ENCODE assay signal across 8 cellular contexts in the genomic region with DNA sequence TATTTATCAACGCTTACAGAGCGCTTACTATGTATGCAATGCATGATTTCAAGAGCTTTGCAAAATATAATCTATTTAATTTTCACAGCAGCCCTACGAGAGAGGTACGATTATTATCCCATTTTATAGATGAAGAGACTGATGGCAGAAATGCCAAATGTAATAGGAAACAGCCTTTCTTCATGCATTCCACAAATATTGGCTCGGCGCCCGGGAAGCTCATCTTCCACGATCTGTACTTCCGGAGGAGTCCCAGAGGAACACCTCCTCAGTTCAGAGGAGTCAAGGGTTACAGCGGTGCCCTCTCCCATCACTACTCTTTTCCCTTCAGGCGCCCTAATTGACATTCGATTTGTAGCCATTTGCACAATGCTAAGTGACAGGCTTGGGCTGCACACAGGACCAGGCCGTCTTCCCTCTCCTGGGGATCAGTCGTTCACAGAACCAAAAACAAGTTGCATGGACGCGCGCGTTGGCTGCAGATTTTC. TPM values are rescaled to one million over a fixed set of nuclear protein-coding genes. Genes with fewer than 3 reads are reported as not detected.
DNase-seq lines count a peak whose midpoint lies in the region; ATAC-seq and TF ChIP-seq lines count a peak whose summit lies in the region.

No MANE protein-coding gene starts in this region.

- no peak for ATAC-seq in stimulated activated naive CD8-positive, alpha-beta T cell treated with anti-CD3 and anti-CD28 coated beads, Interleukin-15, Interleukin-2, amounts not matched to agents 100 U/mL and 50 U/mL, for 24 hours
- ATAC-seq in body of pancreas (no peak), left lung (no peak), HG03095 (IDR thresholded peaks at IDR 0.05; ENCODE audit: unreplicated experiment) (no peak)

- H3K27ac ChIP-seq in body of pancreas (peak overlapping the region in 3 of 4 donors; percentile 97 to 100 (median 99)), left lung (peak overlapping the region; percentile 30 to 98), transverse colon (peak overlapping the region; percentile 94 to 100 (median 98))

- WGBS in body of pancreas, 2 donors = 11 to 20% methylated on average over 14 to 18 of the region's 18 CpGs
- WGBS in transverse colon (ENCODE audit: low coverage in 1 of 2), 2 donors = 15 to 89% methylated on average over 2 to 18 of the region's 18 CpGs

- H3K36me3 Mint-ChIP-seq in stimulated activated naive CD8-positive, alpha-beta T cell treated with anti-CD3 and anti-CD28 coated beads, Interleukin-15, Interleukin-2, amounts not matched to agents 100 ng/mL and 50 ng/mL, for 24 hours (ENCODE audit: low read depth) = peaks cover 4% of the 10 kb centered on the region

- H3K36me3 ChIP-seq in body of pancreas (replicated peaks in 1 of 2; ENCODE audit: insufficient read depth in 1 of 2, low read depth in 2 of 2) = no peaks in the 10 kb centered on the region
- H3K36me3 ChIP-seq in left lung = no peaks in the 10 kb centered on the region
- H3K36me3 ChIP-seq in transverse colon = no peaks in the 10 kb centered on the region

- H3K9me3 Mint-ChIP-seq in stimulated activated naive CD8-positive, alpha-beta T cell treated with anti-CD3 and anti-CD28 coated beads, Interleukin-15, Interleukin-2, amounts not matched to agents 100 ng/mL and 50 ng/mL, for 24 hours = no peaks in the 10 kb centered on the region

- peak overlapping the region; percentile 91 for H3K27ac Mint-ChIP-seq in stimulated activated naive CD8-positive, alpha-beta T cell treated with anti-CD3 and anti-CD28 coated beads, Interleukin-15, Interleukin-2, amounts not matched to agents 100 ng/mL and 50 ng/mL, for 24 hours

- intact Hi-C loops in body of pancreas (cut with DNase I) = loop anchor here (5.0 kb wide), 1 partner anchor 133 kb away; no protein-coding TSS in a partner anchor
- intact Hi-C loops in left lung (cut with DNase I) = loop anchor here in 1 of 2 donors (2.0 to 10.0 kb wide), 2 partner anchors 55 to 131 kb away; no protein-coding TSS in a partner anchor
- intact Hi-C loops in transverse colon (cut with DNase I; ENCODE audit: low total_unique reads) = no loop called here

- TF ChIP-seq CTCF in body of pancreas (IDR thresholded peaks at IDR 0.05) (no peak), left lung (IDR thresholded peaks at IDR 0.05) (no peak), transverse colon (IDR thresholded peaks at IDR 0.05) (no peak)

- no peaks in the 10 kb centered on the region for H3K27me3 ChIP-seq in body of pancreas
- no peaks in the 10 kb centered on the region for H3K27me3 ChIP-seq in left lung
- H3K27me3 ChIP-seq in transverse colon = no peaks in the 10 kb centered on the region

- no peak for DNase-seq in stimulated activated naive CD8-positive, alpha-beta T cell treated with anti-CD3 and anti-CD28 coated beads, Interleukin-15, Interleukin-2, amounts not matched to agents 100 U/mL and 50 U/mL, for 24 hours
- peak; percentile 90 for DNase-seq in NCI-H2227 treated with DMSO at 0.1 percent for 48 hours (lab: John Stamatoyannopoulos, UW)
- peak; percentile 65 to 69 (median 67) for DNase-seq in body of pancreas
- DNase-seq in left lung = peak in 1 of 2 donors; percentile 56
- DNase-seq in transverse colon = peak; percentile 62
- DNase-seq in activated CD8-positive, alpha-beta memory T cell treated with anti-CD3 and anti-CD28 coated beads, Interleukin-2, amount 50 U/mL, for 48 hours = no peak

- peaks cover 33% of the 10 kb centered on the region for H3K4me1 Mint-ChIP-seq in stimulated activated naive CD8-positive, alpha-beta T cell treated with anti-CD3 and anti-CD28 coated beads, Interleukin-15, Interleukin-2, amounts not matched to agents 100 ng/mL and 50 ng/mL, for 24 hours (ENCODE audit: low read depth)

- H3K9me3 ChIP-seq in body of pancreas (no peaks in the 10 kb centered on the region), left lung (no peaks in the 10 kb centered on the region), transverse colon (no peaks in the 10 kb centered on the region)

- TF ChIP-seq POLR2A in body of pancreas (IDR thresholded peaks at IDR 0.05) (no peak), transverse colon (IDR thresholded peaks at IDR 0.05) (no peak)

- H3K4me3 Mint-ChIP-seq in stimulated activated naive CD8-positive, alpha-beta T cell treated with anti-CD3 and anti-CD28 coated beads, Interleukin-15, Interleukin-2, amounts not matched to agents 100 ng/mL and 50 ng/mL, for 24 hours = peak overlapping the region; percentile 85

- H3K4me1 ChIP-seq in body of pancreas = peaks cover 53% of the 10 kb centered on the region
- H3K4me1 ChIP-seq in left lung = peaks cover 11 to 65% of the 10 kb centered on the region in 2 donors
- H3K4me1 ChIP-seq in transverse colon = peaks cover 14 to 59% (median 44%) of the 10 kb centered on the region in 4 donors

- TF ChIP-seq EP300 in transverse colon (IDR thresholded peaks at IDR 0.05; ENCODE audit: low read depth) = no peak

- in situ Hi-C loops in transverse colon (cut with MboI; ENCODE audit: low pct_ligation_motif_present in 1 of 4, low pct_unique_long_range_greater_than_20kb in 1 of 4, low sequenced_read_pairs in 3 of 4) = loop anchor here in 3 of 4 donors (5.0 to 10.0 kb wide), 2 partner anchors 125 to 133 kb away; no protein-coding TSS in a partner anchor

- H3K4me3 ChIP-seq in body of pancreas (no peak overlapping the region), left lung (peak overlapping the region; percentile 74 to 88), transverse colon (peak overlapping the region in 2 of 4 donors; percentile 69 to 97)

- H3K27me3 Mint-ChIP-seq in stimulated activated naive CD8-positive, alpha-beta T cell treated with anti-CD3 and anti-CD28 coated beads, Interleukin-15, Interleukin-2, amounts not matched to agents 100 ng/mL and 50 ng/mL, for 24 hours = no peaks in the 10 kb centered on the region

RNA-seq across cellular contexts. Expression of gene ARHGAP35, which starts 1.1 kb away (rescaled TPM):
- 10 to 100 TPM; 22.8 to 24.7 TPM for total RNA-seq in body of pancreas
- total RNA-seq in left lung = 10 to 100 TPM; 52.6 to 53.4 TPM
- total RNA-seq in transverse colon = 100 to 1,000 TPM in 2 of 4 donors, 10 to 100 TPM in 2; 77.1 to 159 (median 98.4) TPM

RNA-seq across cellular contexts. Expression of gene AP2S1, which starts 9.0 kb away (rescaled TPM):
- total RNA-seq in body of pancreas (10 to 100 TPM; 32.2 to 49.1 TPM), left lung (100 to 1,000 TPM; 152 to 163 TPM), transverse colon (10 to 100 TPM; 50.1 to 96.9 (median 61.2) TPM)

Comparison
In these comparisons a context has a peak if more than half of its experiments do, and no peak if none do; other contexts are left out.
1. DNase-seq: peak in NCI-H2227 treated with DMSO at 0.1 percent for 48 hours (single experiment), body of pancreas (4 of 4) and transverse colon (single experiment); none in stimulated activated naive CD8-positive, alpha-beta T cell treated with anti-CD3 and anti-CD28 coated beads, Interleukin-15, Interleukin-2, amounts not matched to agents 100 U/mL and 50 U/mL, for 24 hours (single experiment) and activated CD8-positive, alpha-beta memory T cell treated with anti-CD3 and anti-CD28 coated beads, Interleukin-2, amount 50 U/mL, for 48 hours (single experiment).
2. H3K4me3 ChIP-seq: peak in left lung (2 of 2); none in body of pancreas (0 of 2).
3. Peak in every context shown above with its lines, with median percentiles within 50 percentile points of each other: H3K27ac ChIP-seq.